31 cellular contexts compared by ENCODE assay signal in genomic region chr3:184196536-184196935, GRCh38. TPM values are rescaled to one million over a fixed set of nuclear protein-coding genes. Genes with fewer than 3 reads are reported as not detected.
DNase-seq lines count a peak whose midpoint lies in the region; ATAC-seq, FAIRE-seq and TF ChIP-seq lines count a peak whose summit lies in the region.
"Had no signal": no experiment of that assay in that cellular context is flagged by ENCODE, and none has a peak within 500 bp of the region (broad histone marks: within the 10 kb centered on the region; RNA-seq: fewer than 3 reads in every experiment).

No MANE protein-coding gene starts in this region.

- no peak for TF ChIP-seq CTCF in RWPE2 (IDR thresholded peaks at IDR 0.05; ENCODE audit: poor library complexity, severe bottlenecking)
- TF ChIP-seq CTCF in uterus (IDR thresholded peaks at IDR 0.05) = no peak

- TF ChIP-seq POLR2A in uterus (IDR thresholded peaks at IDR 0.05) = no peak

- intact Hi-C loops in cardiac septum (cut with DNase I) = no loop called here
- intact Hi-C loops in uterus (cut with DNase I; ENCODE audit: low total_unique reads) = no loop called here

- DNase-seq in COLO668 (lab: John Stamatoyannopoulos, UW; ENCODE audit: unreplicated experiment) (peak; percentile 14), H7 (peak; percentile 8), RWPE2 (ENCODE audit: low spot score) (no peak), left lobe of liver (ENCODE audit: low spot score) (no peak), cardiac septum (ENCODE audit: low spot score) (no peak), NOMO-1 treated with DMSO at 0.1 percent for 48 hours (lab: John Stamatoyannopoulos, UW; ENCODE audit: unreplicated experiment) (no peak), urothelium cell line (ENCODE audit: low spot score) (no peak), uterus (no peak)
- DNase-seq: activated CD4-positive, alpha-beta memory T cell treated with anti-CD3 and anti-CD28 coated beads, Interleukin-2, amount 10 ng/mL, durations not matched to agents 7 days and 5 days; activated CD4-positive, alpha-beta T cell treated with anti-CD3 and anti-CD28 coated beads for 1 hour; activated CD8-positive, alpha-beta memory T cell treated with anti-CD3 and anti-CD28 coated beads, Interleukin-2, amount 50 U/mL, for 4 hours; activated naive CD4-positive, alpha-beta T cell treated with anti-CD3 and anti-CD28 coated beads, Interleukin-2, amount 50 U/mL, for 16 hours; CD8-positive, alpha-beta memory T cell; DMS 273 treated with DMSO at 0.1 percent for 48 hours; esophagus squamous epithelium; foreskin keratinocyte; head of caudate nucleus; naive thymus-derived CD4-positive, alpha-beta T cell; sigmoid colon; stimulated activated CD4-positive, alpha-beta T cell treated with anti-CD3 and anti-CD28 coated beads, Interleukin-4, amount 100 ng/mL, for 1 hour; transverse colon had no signal

- H3K4me1 ChIP-seq in RWPE2 (ENCODE audit: insufficient read depth, poor library complexity, severe bottlenecking) (no peaks in the 10 kb centered on the region), uterus (no peaks in the 10 kb centered on the region)
- H3K4me1 ChIP-seq: breast epithelium, esophagus squamous epithelium, foreskin keratinocyte, sigmoid colon, transverse colon had no signal

- no peak overlapping the region for H3K4me3 ChIP-seq in H7 (ENCODE audit: insufficient read depth, low read depth, low read length)
- no peak overlapping the region for H3K4me3 ChIP-seq in RWPE2 (ENCODE audit: severe bottlenecking)
- no peak overlapping the region for H3K4me3 ChIP-seq in uterus
- H3K4me3 ChIP-seq: breast epithelium, esophagus squamous epithelium, sigmoid colon, SK-N-MC, transverse colon had no signal

- H3K9me3 ChIP-seq in RWPE2 (ENCODE audit: severe bottlenecking) (no peaks in the 10 kb centered on the region), uterus (no peaks in the 10 kb centered on the region)
- H3K9me3 ChIP-seq: breast epithelium, esophagus squamous epithelium, sigmoid colon, transverse colon had no signal

- H3K36me3 ChIP-seq in H7 (replicated peaks; ENCODE audit: control insufficient read depth, insufficient read depth, low read length) (peaks cover 20% of the 10 kb centered on the region), RWPE2 (ENCODE audit: low read depth) (peaks cover 21% of the 10 kb centered on the region), uterus (no peaks in the 10 kb centered on the region)

- H3K27me3 ChIP-seq in H7 (ENCODE audit: control insufficient read depth, insufficient read depth, low read length) (no peaks in the 10 kb centered on the region), RWPE2 (ENCODE audit: insufficient read depth, poor library complexity, severe bottlenecking) (no peaks in the 10 kb centered on the region), uterus (no peaks in the 10 kb centered on the region)
- H3K27me3 ChIP-seq: breast epithelium, esophagus squamous epithelium, foreskin keratinocyte, sigmoid colon, transverse colon had no signal

- no peak overlapping the region for H3K27ac ChIP-seq in RWPE2 (ENCODE audit: poor library complexity, severe bottlenecking)
- no peak overlapping the region for H3K27ac ChIP-seq in uterus
- H3K27ac ChIP-seq: breast epithelium, esophagus squamous epithelium, foreskin keratinocyte, HL-60, KMS-11, sigmoid colon, SK-N-MC, transverse colon had no signal

- no peak for FAIRE-seq in urothelium cell line (lab: Jason Lieb, UNC)
- FAIRE-seq: GM12891, keratinocyte had no signal

- peak; percentile 19; the same call in 2 of the 3 replicates for ATAC-seq in RWPE2 (ENCODE audit: low read depth)
- ATAC-seq in left lobe of liver = peak; percentile 27
- ATAC-seq: foreskin keratinocyte; naive thymus-derived CD4-positive, alpha-beta T cell had no signal

RNA-seq across cellular contexts. Expression of gene ABCF3, which starts 10.5 kb away (rescaled TPM):
- total RNA-seq in H7 (2014; rRNA removed; shearing (Covaris generic)) = 31.1 and 38.8 TPM in 2 replicates
- total RNA-seq in left lobe of liver = 53.8 TPM
- 61.5 TPM for total RNA-seq in cardiac septum
- total RNA-seq in uterus = 10 to 100 TPM; 11.8 to 73.0 (median 36.8) TPM

RNA-seq across cellular contexts. Expression of gene AP2M1, which starts 21.9 kb away (rescaled TPM):
- 567 and 667 TPM in 2 replicates for total RNA-seq in H7 (2014; rRNA removed; shearing (Covaris generic))
- total RNA-seq in left lobe of liver (119 TPM), cardiac septum (317 TPM), uterus (100 to 1,000 TPM in 3 of 4 donors, 10 to 100 TPM in 1; 81.8 to 248 (median 172) TPM)

RNA-seq across cellular contexts. Expression of gene VWA5B2, which starts 32.8 kb away (rescaled TPM):
- total RNA-seq in H7 (2014; rRNA removed; shearing (Covaris generic)) = 0.41 TPM in 1 of 2 replicates, not detected in the other
- total RNA-seq in left lobe of liver (0.75 TPM), cardiac septum (not detected), uterus (under 1 TPM in 1 of 4 donors, not detected in 3; 0.35 TPM)
- total RNA-seq: activated CD4-positive, alpha-beta memory T cell treated with anti-CD3 and anti-CD28 coated beads, Interleukin-2, amount 10 ng/mL, durations not matched to agents 7 days and 5 days; foreskin keratinocyte; H4; lower leg skin; naive thymus-derived CD4-positive, alpha-beta T cell; pulmonary artery endothelial cell; T-helper 2 cell treated with Interferon-gamma antibody and Interleukin-4, amounts not matched to agents 100 ng/mL and 5 ng/mL, for 36 hours had no signal

RNA-seq across cellular contexts. Expression of gene DVL3, which starts 41.4 kb away (rescaled TPM):
- 40.6 and 44.4 TPM in 2 replicates for total RNA-seq in H7 (2014; rRNA removed; shearing (Covaris generic))
- total RNA-seq in left lobe of liver = 26.9 TPM
- 68.6 TPM for total RNA-seq in cardiac septum
- 10 to 100 TPM; 20.5 to 86.3 (median 57.4) TPM for total RNA-seq in uterus

RNA-seq across cellular contexts. Expression of gene ALG3, which starts 52.2 kb away (rescaled TPM):
- 59.8 and 62.7 TPM in 2 replicates for total RNA-seq in H7 (2014; rRNA removed; shearing (Covaris generic))
- total RNA-seq in left lobe of liver = 38.8 TPM
- 14.1 TPM for total RNA-seq in cardiac septum
- total RNA-seq in uterus = 10 to 100 TPM; 16.5 to 77.1 (median 53.1) TPM

Comparison
In these comparisons a context has a peak if more than half of its experiments do, and no peak if none do; other contexts are left out.
1. DNase-seq: peak in COLO668 (single experiment) and H7 (single experiment); none in RWPE2 (single experiment), left lobe of liver (single experiment), cardiac septum (single experiment), NOMO-1 treated with DMSO at 0.1 percent for 48 hours (single experiment), urothelium cell line (single experiment) and uterus (0 of 2).